Comparison of ENCODE assay signal across 1 cellular context in the genomic region with DNA sequence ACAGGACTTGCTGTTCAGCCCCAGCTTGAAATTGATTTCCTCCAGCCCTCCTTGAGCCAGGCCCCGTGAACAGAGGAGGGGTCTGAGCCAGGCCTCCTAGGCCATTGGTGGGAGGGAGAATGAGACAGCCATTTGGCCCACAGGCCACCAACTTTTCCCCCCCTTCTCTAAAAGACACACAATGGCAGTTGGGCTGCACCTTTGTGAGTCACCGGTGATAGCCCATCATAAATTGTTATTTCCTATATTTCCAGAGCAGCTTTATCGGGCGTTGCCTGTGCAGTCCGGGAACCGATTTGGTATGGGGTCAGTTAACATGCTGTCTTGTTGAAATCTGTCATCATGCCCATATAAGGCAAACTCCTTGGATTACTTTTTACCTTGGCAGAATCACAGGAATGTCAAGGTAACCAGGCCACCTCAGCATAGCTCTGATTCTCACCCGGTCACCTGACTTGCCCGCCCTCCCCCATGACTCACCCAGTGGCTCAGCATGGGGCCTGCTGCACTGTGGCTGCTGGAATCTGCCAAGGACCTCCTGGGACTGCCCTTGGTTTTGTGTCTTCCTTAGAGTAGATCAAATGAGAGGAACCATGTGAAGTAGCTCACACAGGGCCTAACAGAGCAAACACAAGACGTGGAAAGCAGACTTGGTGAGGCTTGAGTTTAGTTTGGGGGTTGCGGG.
TF ChIP-seq lines count a peak whose summit lies in the region.

No MANE protein-coding gene starts in this region.

TF ChIP-seq in HepG2, 621 proteins besides CTCF, POLR2A, EP300 and RAD21 (continued from another document and continues in another):
- TF ChIP-seq, protein P1, sequence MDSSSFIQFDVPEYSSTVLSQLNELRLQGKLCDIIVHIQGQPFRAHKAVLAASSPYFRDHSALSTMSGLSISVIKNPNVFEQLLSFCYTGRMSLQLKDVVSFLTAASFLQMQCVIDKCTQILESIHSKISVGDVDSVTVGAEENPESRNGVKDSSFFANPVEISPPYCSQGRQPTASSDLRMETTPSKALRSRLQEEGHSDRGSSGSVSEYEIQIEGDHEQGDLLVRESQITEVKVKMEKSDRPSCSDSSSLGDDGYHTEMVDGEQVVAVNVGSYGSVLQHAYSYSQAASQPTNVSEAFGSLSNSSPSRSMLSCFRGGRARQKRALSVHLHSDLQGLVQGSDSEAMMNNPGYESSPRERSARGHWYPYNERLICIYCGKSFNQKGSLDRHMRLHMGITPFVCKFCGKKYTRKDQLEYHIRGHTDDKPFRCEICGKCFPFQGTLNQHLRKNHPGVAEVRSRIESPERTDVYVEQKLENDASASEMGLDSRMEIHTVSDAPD (CRISPR knock-in tag; IDR thresholded peaks at IDR 0.05), result no peak; the same call in 1 of the 2 replicates
- TF ChIP-seq MAFK (conservative IDR thresholded peaks at IDR 0.05 in 1 of 2, IDR thresholded peaks at IDR 0.05 in 1 of 2; ENCODE audit: low read length in 2 of 2) (peak in 1 of 2 experiments; percentile 31; a peak in 1 of 4 replicates), FOSL2 (CRISPR knock-in tag; IDR thresholded peaks at IDR 0.05) (peak; percentile 98), CREM (IDR thresholded peaks at IDR 0.05) (peak; percentile 22; the same call in 1 of the 2 replicates), CREM (CRISPR knock-in tag; IDR thresholded peaks at IDR 0.05) (no peak), TSC22D2 (CRISPR knock-in tag; IDR thresholded peaks at IDR 0.05; ENCODE audit: borderline replicate concordance) (no peak), HMG20A (CRISPR knock-in tag; IDR thresholded peaks at IDR 0.05; ENCODE audit: borderline replicate concordance) (peak; percentile 35; the same call in 1 of the 2 replicates), ZFP90 (CRISPR knock-in tag; IDR thresholded peaks at IDR 0.05; ENCODE audit: borderline replicate concordance) (no peak), SRSF1 (optimal IDR thresholded peaks at IDR 0.05; ENCODE audit: low read depth, low read length) (no peak), ISX (CRISPR knock-in tag; conservative IDR thresholded peaks at IDR 0.05) (no peak), MAFF (IDR thresholded peaks at IDR 0.05; ENCODE audit: low read depth, low read length) (peak; percentile 32; the same call in 1 of the 2 replicates), MXD4 (CRISPR knock-in tag; IDR thresholded peaks at IDR 0.05) (0 out of 2 replicates have a peak, but pooled peaks have one; percentile 34), ZNF484 (CRISPR knock-in tag; IDR thresholded peaks at IDR 0.05; ENCODE audit: borderline replicate concordance, low read depth) (no peak), NR2F6 (IDR thresholded peaks at IDR 0.05) (no peak), NR2F6 (CRISPR knock-in tag; IDR thresholded peaks at IDR 0.05) (peak; percentile 73), KLF15 (CRISPR knock-in tag; IDR thresholded peaks at IDR 0.05; ENCODE audit: borderline replicate concordance) (no peak), STAT5B (CRISPR knock-in tag; IDR thresholded peaks at IDR 0.05) (no peak), ZNF761 (CRISPR knock-in tag; conservative IDR thresholded peaks at IDR 0.05) (no peak), SOX6 (IDR thresholded peaks at IDR 0.05) (no peak), SOX6 (CRISPR knock-in tag; IDR thresholded peaks at IDR 0.05) (peak; percentile 65), HNRNPK (IDR thresholded peaks at IDR 0.05; ENCODE audit: low read depth, low read length, poor library complexity, severe bottlenecking) (no peak), TARDBP (CRISPR knock-in tag; IDR thresholded peaks at IDR 0.05) (0 out of 2 replicates have a peak, but pooled peaks have one; percentile 40), ZNF724P (CRISPR knock-in tag; IDR thresholded peaks at IDR 0.05; ENCODE audit: borderline replicate concordance) (0 out of 2 replicates have a peak, but pooled peaks have one; percentile 22), ZNF775 (CRISPR knock-in tag; IDR thresholded peaks at IDR 0.05; ENCODE audit: borderline replicate concordance) (no peak), FLYWCH1 (CRISPR knock-in tag; IDR thresholded peaks at IDR 0.05) (no peak), ZNF766 (CRISPR knock-in tag; IDR thresholded peaks at IDR 0.05; ENCODE audit: borderline replicate concordance) (no peak), ZMAT3 (CRISPR knock-in tag; conservative IDR thresholded peaks at IDR 0.05) (no peak), HOXA7 (CRISPR knock-in tag; IDR thresholded peaks at IDR 0.05) (no peak), SRSF4 (IDR thresholded peaks at IDR 0.05; ENCODE audit: low read depth, low read length, poor library complexity, severe bottlenecking) (no peak), GATAD1 (CRISPR knock-in tag; IDR thresholded peaks at IDR 0.05) (0 out of 2 replicates have a peak, but pooled peaks have one; percentile 29), NCOA5 (CRISPR knock-in tag; IDR thresholded peaks at IDR 0.05) (no peak), MIER2 (CRISPR knock-in tag; IDR thresholded peaks at IDR 0.05) (no peak), FOSL1 (CRISPR knock-in tag; IDR thresholded peaks at IDR 0.05; ENCODE audit: borderline replicate concordance) (peak; percentile 82), TBX3 (IDR thresholded peaks at IDR 0.05; ENCODE audit: borderline replicate concordance) (peak; percentile 12; the same call in 1 of the 2 replicates), RFX3 (CRISPR knock-in tag; IDR thresholded peaks at IDR 0.05) (no peak), SYNCRIP (IDR thresholded peaks at IDR 0.05; ENCODE audit: insufficient read depth, low read depth, low read length) (no peak), ZNF776 (CRISPR knock-in tag; IDR thresholded peaks at IDR 0.05) (no peak), ZNF10 (CRISPR knock-in tag; IDR thresholded peaks at IDR 0.05; ENCODE audit: borderline replicate concordance, low read depth) (no peak), NCOA2 (CRISPR knock-in tag; IDR thresholded peaks at IDR 0.05) (peak; percentile 71; the same call in 1 of the 2 replicates), ZNF839 (CRISPR knock-in tag; IDR thresholded peaks at IDR 0.05; ENCODE audit: borderline replicate concordance) (no peak), ARNTL (CRISPR knock-in tag; IDR thresholded peaks at IDR 0.05) (0 out of 2 replicates have a peak, but pooled peaks have one; percentile 53), HMG20B (CRISPR knock-in tag; conservative IDR thresholded peaks at IDR 0.05) (peak; percentile 65; the same call in 1 of the 2 replicates), ZNF816 (CRISPR knock-in tag; IDR thresholded peaks at IDR 0.05; ENCODE audit: borderline replicate concordance) (no peak), NFE2L2 (IDR thresholded peaks at IDR 0.05; ENCODE audit: low read length) (no peak), FOXA1 (IDR thresholded peaks at IDR 0.05) (no peak), FOXA1 (CRISPR knock-in tag; IDR thresholded peaks at IDR 0.05) (no peak), ZNF430 (CRISPR knock-in tag; IDR thresholded peaks at IDR 0.05) (no peak; the same call in 1 of the 2 replicates), GATAD2A (CRISPR knock-in tag; IDR thresholded peaks at IDR 0.05) (peak; percentile 80), TBX2 (CRISPR knock-in tag; IDR thresholded peaks at IDR 0.05; ENCODE audit: borderline replicate concordance) (peak; percentile 64; the same call in 1 of the 2 replicates), THYN1 (CRISPR knock-in tag; IDR thresholded peaks at IDR 0.05; ENCODE audit: borderline replicate concordance, low read depth) (no peak), SOX5 (CRISPR knock-in tag; IDR thresholded peaks at IDR 0.05; ENCODE audit: borderline replicate concordance) (peak; percentile 31; the same call in 1 of the 2 replicates), SOX13 (IDR thresholded peaks at IDR 0.05) (no peak), SOX13 (CRISPR knock-in tag; conservative IDR thresholded peaks at IDR 0.05 in 1 of 2, IDR thresholded peaks at IDR 0.05 in 1 of 2) (peak in 1 of 2 experiments; percentile 49; a peak in 1 of 4 replicates), ZNF878 (CRISPR knock-in tag; IDR thresholded peaks at IDR 0.05) (no peak)
- TF ChIP-seq, protein P2, sequence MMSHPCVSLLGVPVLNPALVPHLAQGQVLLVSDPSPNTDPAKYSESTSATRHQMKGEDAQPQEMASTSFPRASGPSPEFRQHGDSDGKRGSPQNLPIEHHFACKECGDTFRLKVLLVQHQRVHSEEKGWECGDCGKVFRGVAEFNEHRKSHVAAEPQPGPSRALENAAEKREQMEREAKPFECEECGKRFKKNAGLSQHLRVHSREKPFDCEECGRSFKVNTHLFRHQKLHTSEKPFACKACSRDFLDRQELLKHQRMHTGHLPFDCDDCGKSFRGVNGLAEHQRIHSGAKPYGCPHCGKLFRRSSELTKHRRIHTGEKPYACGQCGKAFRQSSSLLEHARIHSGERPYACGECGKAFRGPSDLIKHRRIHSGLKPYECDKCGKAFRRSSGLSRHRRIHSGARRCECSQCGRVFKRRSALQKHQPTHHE (CRISPR knock-in tag; IDR thresholded peaks at IDR 0.05; ENCODE audit: borderline replicate concordance), result no peak
- TF ChIP-seq, protein P3, sequence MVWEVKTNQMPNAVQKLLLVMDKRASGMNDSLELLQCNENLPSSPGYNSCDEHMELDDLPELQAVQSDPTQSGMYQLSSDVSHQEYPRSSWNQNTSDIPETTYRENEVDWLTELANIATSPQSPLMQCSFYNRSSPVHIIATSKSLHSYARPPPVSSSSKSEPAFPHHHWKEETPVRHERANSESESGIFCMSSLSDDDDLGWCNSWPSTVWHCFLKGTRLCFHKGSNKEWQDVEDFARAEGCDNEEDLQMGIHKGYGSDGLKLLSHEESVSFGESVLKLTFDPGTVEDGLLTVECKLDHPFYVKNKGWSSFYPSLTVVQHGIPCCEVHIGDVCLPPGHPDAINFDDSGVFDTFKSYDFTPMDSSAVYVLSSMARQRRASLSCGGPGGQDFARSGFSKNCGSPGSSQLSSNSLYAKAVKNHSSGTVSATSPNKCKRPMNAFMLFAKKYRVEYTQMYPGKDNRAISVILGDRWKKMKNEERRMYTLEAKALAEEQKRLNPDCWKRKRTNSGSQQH (CRISPR knock-in tag; IDR thresholded peaks at IDR 0.05; ENCODE audit: low read depth), result no peak
- TF ChIP-seq, protein P4, sequence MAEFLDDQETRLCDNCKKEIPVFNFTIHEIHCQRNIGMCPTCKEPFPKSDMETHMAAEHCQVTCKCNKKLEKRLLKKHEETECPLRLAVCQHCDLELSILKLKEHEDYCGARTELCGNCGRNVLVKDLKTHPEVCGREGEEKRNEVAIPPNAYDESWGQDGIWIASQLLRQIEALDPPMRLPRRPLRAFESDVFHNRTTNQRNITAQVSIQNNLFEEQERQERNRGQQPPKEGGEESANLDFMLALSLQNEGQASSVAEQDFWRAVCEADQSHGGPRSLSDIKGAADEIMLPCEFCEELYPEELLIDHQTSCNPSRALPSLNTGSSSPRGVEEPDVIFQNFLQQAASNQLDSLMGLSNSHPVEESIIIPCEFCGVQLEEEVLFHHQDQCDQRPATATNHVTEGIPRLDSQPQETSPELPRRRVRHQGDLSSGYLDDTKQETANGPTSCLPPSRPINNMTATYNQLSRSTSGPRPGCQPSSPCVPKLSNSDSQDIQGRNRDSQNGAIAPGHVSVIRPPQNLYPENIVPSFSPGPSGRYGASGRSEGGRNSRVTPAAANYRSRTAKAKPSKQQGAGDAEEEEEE (CRISPR knock-in tag; IDR thresholded peaks at IDR 0.05; ENCODE audit: borderline replicate concordance), result no peak
- TF ChIP-seq, protein P5, sequence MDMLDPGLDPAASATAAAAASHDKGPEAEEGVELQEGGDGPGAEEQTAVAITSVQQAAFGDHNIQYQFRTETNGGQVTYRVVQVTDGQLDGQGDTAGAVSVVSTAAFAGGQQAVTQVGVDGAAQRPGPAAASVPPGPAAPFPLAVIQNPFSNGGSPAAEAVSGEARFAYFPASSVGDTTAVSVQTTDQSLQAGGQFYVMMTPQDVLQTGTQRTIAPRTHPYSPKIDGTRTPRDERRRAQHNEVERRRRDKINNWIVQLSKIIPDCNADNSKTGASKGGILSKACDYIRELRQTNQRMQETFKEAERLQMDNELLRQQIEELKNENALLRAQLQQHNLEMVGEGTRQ (IDR thresholded peaks at IDR 0.05; ENCODE audit: low read depth, low read length), result peak; percentile 71
- TF ChIP-seq, protein P5 (CRISPR knock-in tag; IDR thresholded peaks at IDR 0.05; ENCODE audit: borderline replicate concordance), result peak; percentile 98
- TF ChIP-seq, protein P6, sequence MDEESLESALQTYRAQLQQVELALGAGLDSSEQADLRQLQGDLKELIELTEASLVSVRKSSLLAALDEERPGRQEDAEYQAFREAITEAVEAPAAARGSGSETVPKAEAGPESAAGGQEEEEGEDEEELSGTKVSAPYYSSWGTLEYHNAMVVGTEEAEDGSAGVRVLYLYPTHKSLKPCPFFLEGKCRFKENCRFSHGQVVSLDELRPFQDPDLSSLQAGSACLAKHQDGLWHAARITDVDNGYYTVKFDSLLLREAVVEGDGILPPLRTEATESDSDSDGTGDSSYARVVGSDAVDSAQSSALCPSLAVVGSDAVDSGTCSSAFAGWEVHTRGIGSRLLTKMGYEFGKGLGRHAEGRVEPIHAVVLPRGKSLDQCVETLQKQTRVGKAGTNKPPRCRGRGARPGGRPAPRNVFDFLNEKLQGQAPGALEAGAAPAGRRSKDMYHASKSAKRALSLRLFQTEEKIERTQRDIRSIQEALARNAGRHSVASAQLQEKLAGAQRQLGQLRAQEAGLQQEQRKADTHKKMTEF (CRISPR knock-in tag; IDR thresholded peaks at IDR 0.05), result peak; percentile 62; the same call in 1 of the 2 replicates
- TF ChIP-seq, protein P7, sequence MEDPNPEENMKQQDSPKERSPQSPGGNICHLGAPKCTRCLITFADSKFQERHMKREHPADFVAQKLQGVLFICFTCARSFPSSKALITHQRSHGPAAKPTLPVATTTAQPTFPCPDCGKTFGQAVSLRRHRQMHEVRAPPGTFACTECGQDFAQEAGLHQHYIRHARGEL (CRISPR knock-in tag; IDR thresholded peaks at IDR 0.05), result no peak
- TF ChIP-seq, protein P8, sequence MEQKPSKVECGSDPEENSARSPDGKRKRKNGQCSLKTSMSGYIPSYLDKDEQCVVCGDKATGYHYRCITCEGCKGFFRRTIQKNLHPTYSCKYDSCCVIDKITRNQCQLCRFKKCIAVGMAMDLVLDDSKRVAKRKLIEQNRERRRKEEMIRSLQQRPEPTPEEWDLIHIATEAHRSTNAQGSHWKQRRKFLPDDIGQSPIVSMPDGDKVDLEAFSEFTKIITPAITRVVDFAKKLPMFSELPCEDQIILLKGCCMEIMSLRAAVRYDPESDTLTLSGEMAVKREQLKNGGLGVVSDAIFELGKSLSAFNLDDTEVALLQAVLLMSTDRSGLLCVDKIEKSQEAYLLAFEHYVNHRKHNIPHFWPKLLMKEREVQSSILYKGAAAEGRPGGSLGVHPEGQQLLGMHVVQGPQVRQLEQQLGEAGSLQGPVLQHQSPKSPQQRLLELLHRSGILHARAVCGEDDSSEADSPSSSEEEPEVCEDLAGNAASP (CRISPR knock-in tag; IDR thresholded peaks at IDR 0.05; ENCODE audit: borderline replicate concordance), result peak; percentile 55; the same call in 1 of the 2 replicates
